Comparison of ENCODE assay signal across 21 cellular contexts in genomic region chr12:132171293-132171967, GRCh38.
"Had no signal": no experiment of that assay in that cellular context is flagged by ENCODE, and none has a peak within 500 bp of the region (broad histone marks: within the 10 kb centered on the region; RNA-seq: fewer than 3 reads in every experiment).

No MANE protein-coding gene starts in this region.

- H3K9me3 ChIP-seq: body of pancreas, left lung, ovary, right lobe of liver, stomach had no signal

- H3K27ac Mint-ChIP-seq: activated T-helper 17 cell treated with anti-CD3 and anti-CD28 coated beads, Interleukin-2, amount 50 U/mL, for 72 hours; endodermal cell; memory B cell; naive B cell; stimulated activated effector memory CD8-positive, alpha-beta T cell treated with anti-CD3 and anti-CD28 coated beads, Interleukin-12 subunit alpha, Interleukin-12 subunit beta, amount 100 ng/mL, for 72 hours had no signal

- DNase-seq: activated CD4-positive, alpha-beta T cell treated with anti-CD3 and anti-CD28 coated beads, Interleukin-2, amount 50 U/mL, for 48 hours; activated naive CD4-positive, alpha-beta T cell; activated T-cell treated with anti-CD3 and anti-CD28 coated beads, Interleukin-2, amount 50 U/mL, for 1 hour; body of pancreas; caudate nucleus; endodermal cell; foreskin fibroblast; hypothalamus; naive B cell; small intestine; stimulated activated CD4-positive, alpha-beta T cell treated with anti-CD3 and anti-CD28 coated beads, Interleukin-4, amount 100 ng/mL, for 24 hours; stomach; trophoblast cell had no signal

- H3K9me3 Mint-ChIP-seq: activated T-helper 17 cell treated with anti-CD3 and anti-CD28 coated beads, Interleukin-2, amount 50 U/mL, for 72 hours; naive B cell had no signal

- H3K4me3 Mint-ChIP-seq: activated T-helper 17 cell treated with anti-CD3 and anti-CD28 coated beads, Interleukin-2, amount 50 U/mL, for 72 hours; endodermal cell; memory B cell; naive B cell; stimulated activated effector memory CD8-positive, alpha-beta T cell treated with anti-CD3 and anti-CD28 coated beads, Interleukin-12 subunit alpha, Interleukin-12 subunit beta, amount 100 ng/mL, for 72 hours had no signal

- H3K4me3 ChIP-seq: body of pancreas, dorsolateral prefrontal cortex, left lung, ovary, right lobe of liver, stomach had no signal

- H3K27ac ChIP-seq: body of pancreas, dorsolateral prefrontal cortex, epithelial cell of prostate, left lung, ovary, right lobe of liver, stomach had no signal

- H3K36me3 Mint-ChIP-seq: naive B cell; stimulated activated effector memory CD8-positive, alpha-beta T cell treated with anti-CD3 and anti-CD28 coated beads, Interleukin-12 subunit alpha, Interleukin-12 subunit beta, amount 100 ng/mL, for 72 hours had no signal

- H3K36me3 ChIP-seq: left lung, ovary, right lobe of liver, stomach had no signal

- H3K4me1 ChIP-seq: body of pancreas, left lung, right lobe of liver had no signal

- H3K27me3 ChIP-seq: ovary, right lobe of liver had no signal

- ATAC-seq: activated T-helper 17 cell treated with anti-CD3 and anti-CD28 coated beads, Interleukin-2, amount 50 U/mL, for 72 hours; body of pancreas; left lung; right lobe of liver; stimulated activated effector memory CD8-positive, alpha-beta T cell treated with anti-CD3 and anti-CD28 coated beads, Interleukin-12 subunit alpha, Interleukin-12 subunit beta, amount 100 ng/mL, for 72 hours had no signal
